ENCODE assay signal across 8 cellular contexts in the genomic region with DNA sequence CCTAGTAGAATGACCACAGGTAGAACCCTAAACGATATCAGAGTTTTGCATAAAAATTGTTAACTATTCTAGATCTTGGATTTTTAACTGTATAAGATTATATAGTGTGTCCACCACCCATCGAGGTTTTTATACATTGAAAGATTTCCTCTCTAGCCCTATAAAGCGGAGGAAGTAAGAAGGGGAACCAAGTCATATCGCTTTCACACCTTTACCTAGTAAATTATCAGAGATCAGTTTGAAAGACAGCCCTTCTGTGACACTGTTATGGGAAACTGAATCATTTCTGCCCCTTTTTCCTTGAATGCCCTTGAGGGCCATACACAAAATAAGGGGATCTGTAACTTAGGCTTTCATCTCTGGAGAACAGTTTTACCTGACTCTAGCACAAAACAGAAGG. TPM values are rescaled to one million over a fixed set of nuclear protein-coding genes. Genes with fewer than 3 reads are reported as not detected.
"Had no signal": no experiment of that assay in that cellular context is flagged by ENCODE, and none has a peak within 500 bp of the region (broad histone marks: within the 10 kb centered on the region; RNA-seq: fewer than 3 reads in every experiment).

No MANE protein-coding gene starts in this region.

- DNase-seq: GDM1, GF-D8 had no signal

- FAIRE-seq: G401.6, GM12891, GM12892, GM18507, GM19239 had no signal

RNA-seq across cellular contexts. Expression of gene GPR37, which starts 8.3 kb away (rescaled TPM):
- total RNA-seq: G401 had no signal
